Comparison of ENCODE assay signal across 8 cellular contexts in genomic region chr11:73598719-73599379, GRCh38. TPM values are rescaled to one million over a fixed set of nuclear protein-coding genes. Genes with fewer than 3 reads are reported as not detected.
DNase-seq lines count a peak whose midpoint lies in the region; ATAC-seq and TF ChIP-seq lines count a peak whose summit lies in the region.

No MANE protein-coding gene starts in this region.

- TSS peak; percentile 92 for BruUV-seq in Panc1 (replicated peaks; lab: Mats Ljungman, UMichigan)

- CTCF ChIA-PET in Panc1 (lab: Charles Lee): interaction anchor here (0.6 to 1.2 kb wide), 4 partner anchors 27 to 812 kb away, joined by 3 to 6 read pairs (median 3); no protein-coding TSS in a partner anchor

- intact Hi-C loops in Panc1 (cut with micrococcal nuclease; ENCODE audit: unreplicated experiment) (no loop called here), esophagus muscularis mucosa (cut with DNase I) (loop anchor here (10.0 kb wide), 1 partner anchor 124 kb away; no protein-coding TSS in a partner anchor)

- in situ Hi-C loops in Panc1 (cut with HindIII; ENCODE audit: low pct_unique_long_range_greater_than_20kb, low sequenced_read_pairs) (no loop called here), ACHN (cut with HindIII; ENCODE audit: low pct_ligation_motif_present, low pct_unique_long_range_greater_than_20kb, low sequenced_read_pairs) (no loop called here)

- no peaks in the 10 kb centered on the region for H3K36me3 ChIP-seq in Panc1 (ENCODE audit: control insufficient read depth, insufficient read depth, low read length)
- H3K36me3 ChIP-seq in esophagus muscularis mucosa: no peaks in the 10 kb centered on the region

- peaks cover 34% of the 10 kb centered on the region for H3K4me1 Mint-ChIP-seq in activated naive CD4-positive, alpha-beta T cell treated with anti-CD3 and anti-CD28 coated beads, Interleukin-2, amount 50 U/mL, for 24 hours

- POLR2A ChIA-PET in Panc1 (lab: Charles Lee): interaction anchor here (0.6 kb wide), 1 partner anchor 123 kb away, joined by 3 read pairs; no protein-coding TSS in a partner anchor

- H3K4me1 ChIP-seq in Panc1 (ENCODE audit: control insufficient read depth, insufficient read depth, low read length) (peaks cover 17% of the 10 kb centered on the region), esophagus muscularis mucosa (peaks cover 13 to 37% (median 22%) of the 10 kb centered on the region in 4 donors)

- peak overlapping the region; percentile 86 for H3K27ac ChIP-seq in Panc1 (ENCODE audit: low read length)
- H3K27ac ChIP-seq in esophagus muscularis mucosa (replicated peaks in 1 of 4): peak overlapping the region; percentile 84 to 88 (median 86)

- WGBS in esophagus muscularis mucosa: 34% methylated on average over 20 of the region's 20 CpGs

- no peaks in the 10 kb centered on the region for H3K27me3 ChIP-seq in Panc1 (ENCODE audit: control insufficient read depth, insufficient read depth, low read length)
- no peaks in the 10 kb centered on the region for H3K27me3 ChIP-seq in esophagus muscularis mucosa

- H3K9me3 ChIP-seq in Panc1 (ENCODE audit: control insufficient read depth, insufficient read depth, low read depth, low read length) (no peaks in the 10 kb centered on the region), esophagus muscularis mucosa (no peaks in the 10 kb centered on the region)

- peak overlapping the region; percentile 91 for H3K27ac Mint-ChIP-seq in activated naive CD4-positive, alpha-beta T cell treated with anti-CD3 and anti-CD28 coated beads, Interleukin-2, amount 50 U/mL, for 24 hours

- TF ChIP-seq CTCF in Panc1 (IDR thresholded peaks at IDR 0.05) (no peak), esophagus muscularis mucosa (IDR thresholded peaks at IDR 0.05) (no peak)

- no peak for DNase-seq in activated naive CD4-positive, alpha-beta T cell treated with anti-CD3 and anti-CD28 coated beads, Interleukin-2, amount 50 U/mL, for 16 hours
- DNase-seq in Panc1 (ENCODE audit: low read depth, low spot score) (peak; percentile 2), esophagus muscularis mucosa (ENCODE audit: extremely low spot score) (no peak), skeletal muscle cell (ENCODE audit: low read depth) (no peak), ACHN (no peak), AML-193 (lab: John Stamatoyannopoulos, UW) (no peak), UCSD-AML1 (lab: John Stamatoyannopoulos, UW; ENCODE audit: unreplicated experiment) (no peak)

- peak overlapping the region; percentile 97 for H3K4me3 Mint-ChIP-seq in activated naive CD4-positive, alpha-beta T cell treated with anti-CD3 and anti-CD28 coated beads, Interleukin-2, amount 50 U/mL, for 24 hours

- H3K9me3 Mint-ChIP-seq in activated naive CD4-positive, alpha-beta T cell treated with anti-CD3 and anti-CD28 coated beads, Interleukin-2, amount 50 U/mL, for 24 hours: no peaks in the 10 kb centered on the region

- no peaks in the 10 kb centered on the region for H3K27me3 Mint-ChIP-seq in activated naive CD4-positive, alpha-beta T cell treated with anti-CD3 and anti-CD28 coated beads, Interleukin-2, amount 50 U/mL, for 24 hours

- ATAC-seq in Panc1: no peak

- no peak for TF ChIP-seq EP300 in esophagus muscularis mucosa (IDR thresholded peaks at IDR 0.05)

- H3K4me3 ChIP-seq in Panc1 (ENCODE audit: low read depth in 2 of 2, low read length in 2 of 2) (peak overlapping the region; percentile 58 to 94), esophagus muscularis mucosa (peak overlapping the region; percentile 78 to 99 (median 92)), skeletal muscle cell (ENCODE audit: low read depth, low read length) (peak overlapping the region; percentile 78)

- no peak for TF ChIP-seq POLR2A in esophagus muscularis mucosa (IDR thresholded peaks at IDR 0.05; ENCODE audit: low read depth)

- H3K36me3 Mint-ChIP-seq in activated naive CD4-positive, alpha-beta T cell treated with anti-CD3 and anti-CD28 coated beads, Interleukin-2, amount 50 U/mL, for 24 hours: no peaks in the 10 kb centered on the region

RNA-seq across cellular contexts. Expression of gene FAM168A, which starts 0.9 kb away (rescaled TPM):
- total RNA-seq in Panc1 (2021; ENCODE audit: unreplicated experiment): 62.8 TPM
- polyA plus RNA-seq in Panc1 (2012; ENCODE audit: insufficient read length): 45.6 TPM
- 10 to 100 TPM; 31.1 to 50.8 (median 41.1) TPM for total RNA-seq in esophagus muscularis mucosa

RNA-seq across cellular contexts. Expression of gene PLEKHB1, which starts 47.5 kb away (rescaled TPM):
- total RNA-seq in Panc1 (2021; ENCODE audit: unreplicated experiment) (6.6 TPM), esophagus muscularis mucosa (10 to 100 TPM; 35.5 to 58.1 (median 45.7) TPM)
- 22.1 TPM for polyA plus RNA-seq in Panc1 (2012; ENCODE audit: insufficient read length)
